In genomic region chr16:78593352-78593751, GRCh38 we compare ENCODE assay signal across 17 cellular contexts.
A peak's percentile ranks its signal among the peaks of the same experiment; 100 is the strongest.
DNase-seq lines count a peak whose midpoint lies in the region; ATAC-seq and TF ChIP-seq lines count a peak whose summit lies in the region.
"Had no signal": no experiment of that assay in that cellular context is flagged by ENCODE, and none has a peak within 500 bp of the region (broad histone marks: within the 10 kb centered on the region; RNA-seq: fewer than 3 reads in every experiment).

No MANE protein-coding gene starts in this region.

- H3F3A ChIP-seq in neural progenitor cell (ENCODE audit: low read depth): no peaks in the 10 kb centered on the region

- peak; percentile 17 for DNase-seq in NCI-H526 treated with DMSO at 0.1 percent for 48 hours (lab: John Stamatoyannopoulos, UW)
- DNase-seq in islet precursor cell: peak; percentile 29
- peak; percentile 43 for DNase-seq in neural progenitor cell (ENCODE audit: low spot score)
- DNase-seq in NCI-H1092 treated with DMSO at 0.1 percent for 48 hours (lab: John Stamatoyannopoulos, UW): no peak
- DNase-seq in SHP77 (lab: John Stamatoyannopoulos, UW): no peak
- DNase-seq in AG08395 (ENCODE audit: low spot score): no peak
- DNase-seq: BE2C; CD4-positive, alpha-beta memory T cell; COR-L47; DMS153; DMS79 treated with DMSO at 0.1 percent for 48 hours; EL; HCEC 1CT; HFFc6 had no signal

- TF ChIP-seq CTCF in neural progenitor cell (IDR thresholded peaks at IDR 0.05): no peak

- H3K27ac ChIP-seq in neural progenitor cell: no peak overlapping the region
- H3K27ac ChIP-seq: C4-2B had no signal

- H3K4me1 Mint-ChIP-seq in neural progenitor cell: peaks cover 22% of the 10 kb centered on the region
- H3K4me1 Mint-ChIP-seq: CD4-positive, alpha-beta memory T cell had no signal

- H3K79me2 ChIP-seq in neural progenitor cell (ENCODE audit: low read depth): no peaks in the 10 kb centered on the region

- no peak for ATAC-seq in HG02840 (IDR thresholded peaks at IDR 0.05; ENCODE audit: low FRiP score, unreplicated experiment)

- H3K4me3 ChIP-seq in neural progenitor cell: no peak overlapping the region

- H3K4me1 ChIP-seq in neural progenitor cell: peaks cover 17% of the 10 kb centered on the region
- H3K4me1 ChIP-seq: BE2C had no signal

- no peaks in the 10 kb centered on the region for H3K36me3 Mint-ChIP-seq in neural progenitor cell

- no peak overlapping the region for H3K9ac ChIP-seq in neural progenitor cell

- no peaks in the 10 kb centered on the region for H3K27me3 ChIP-seq in neural progenitor cell
- H3K27me3 ChIP-seq: BE2C had no signal

- no peak overlapping the region for H2AFZ ChIP-seq in neural progenitor cell (replicated peaks)

- no peak overlapping the region for H3K4me2 ChIP-seq in neural progenitor cell

- H3K27ac Mint-ChIP-seq in neural progenitor cell: peak overlapping the region; percentile 22
- H3K27ac Mint-ChIP-seq: CD4-positive, alpha-beta memory T cell; HFFc6; IgD-negative memory B cell had no signal

- H3K4me3 Mint-ChIP-seq in neural progenitor cell: no peak overlapping the region
- H3K4me3 Mint-ChIP-seq: CD4-positive, alpha-beta memory T cell; HFFc6; IgD-negative memory B cell had no signal

- no peaks in the 10 kb centered on the region for H4K20me1 ChIP-seq in neural progenitor cell (ENCODE audit: low read depth)

- H3K9me3 ChIP-seq in neural progenitor cell (ENCODE audit: low read depth): no peaks in the 10 kb centered on the region
- H3K9me3 ChIP-seq: BE2C had no signal

- peaks cover 5% of the 10 kb centered on the region for H3K27me3 Mint-ChIP-seq in neural progenitor cell (ENCODE audit: insufficient read depth, low read depth)
- H3K27me3 Mint-ChIP-seq: CD4-positive, alpha-beta memory T cell had no signal

- no peaks in the 10 kb centered on the region for H3K9me3 Mint-ChIP-seq in neural progenitor cell
- H3K9me3 Mint-ChIP-seq: IgD-negative memory B cell had no signal

- no peaks in the 10 kb centered on the region for H3K36me3 ChIP-seq in neural progenitor cell
- H3K36me3 ChIP-seq: BE2C had no signal

Comparison
In these comparisons a context has a peak if more than half of its experiments do, and no peak if none do; other contexts are left out.
1. DNase-seq: peak in NCI-H526 treated with DMSO at 0.1 percent for 48 hours (single experiment), islet precursor cell (single experiment) and neural progenitor cell (single experiment); none in NCI-H1092 treated with DMSO at 0.1 percent for 48 hours (single experiment), SHP77 (0 of 2) and AG08395 (single experiment).